ENCODE assay signal across 12 cellular contexts in genomic region chr4:141347738-141348524, GRCh38.
DNase-seq lines count a peak whose midpoint lies in the region; ATAC-seq and TF ChIP-seq lines count a peak whose summit lies in the region.
"Had no signal": no experiment of that assay in that cellular context is flagged by ENCODE, and none has a peak within 500 bp of the region (broad histone marks: within the 10 kb centered on the region; RNA-seq: fewer than 3 reads in every experiment).

No MANE protein-coding gene starts in this region.

- 81% methylated on average over 5 of the region's 5 CpGs for WGBS in mammary epithelial cell (ENCODE audit: low coverage, missing lambda C conversion rate)

- no peaks in the 10 kb centered on the region for H3K36me3 ChIP-seq in mammary epithelial cell (ENCODE audit: insufficient read depth, low read length)
- H3K36me3 ChIP-seq in thoracic aorta: no peaks in the 10 kb centered on the region
- H3K36me3 ChIP-seq in vagina: no peaks in the 10 kb centered on the region
- H3K36me3 ChIP-seq: suprapubic skin had no signal

- DNase-seq in NCI-H345 (lab: John Stamatoyannopoulos, UW) (peak; percentile 9), NCI-H345 treated with DMSO at 0.1 percent for 48 hours (lab: John Stamatoyannopoulos, UW; ENCODE audit: unreplicated experiment) (no peak), mammary epithelial cell (peak; percentile 16), thoracic aorta (ENCODE audit: low spot score) (no peak), NCI-H1436 treated with DMSO at 0.1 percent for 48 hours (lab: John Stamatoyannopoulos, UW) (no peak), vagina (ENCODE audit: extremely low spot score in 2 of 2) (no peak), NCI-H2107 (lab: John Stamatoyannopoulos, UW) (no peak)
- DNase-seq: ACHN, dorsolateral prefrontal cortex, Kasumi-1 had no signal

- TF ChIP-seq CTCF in mammary epithelial cell (conservative IDR thresholded peaks at IDR 0.05 in 1 of 2, IDR thresholded peaks at IDR 0.05 in 1 of 2; ENCODE audit: extremely low read depth in 1 of 2, insufficient read depth in 1 of 2, low read depth in 1 of 2, low read length in 2 of 2): no peak
- no peak for TF ChIP-seq CTCF in thoracic aorta (IDR thresholded peaks at IDR 0.05)
- no peak for TF ChIP-seq CTCF in vagina (IDR thresholded peaks at IDR 0.05)

- CTCF ChIA-PET in mammary epithelial cell (lab: Charles Lee; ENCODE audit: low non-redundant PET): no interaction called here

- dilution Hi-C loops in mammary epithelial cell (cut with HindIII; ENCODE audit: low sequenced_read_pairs): no loop called here

- peaks cover 20% of the 10 kb centered on the region for H3K4me1 ChIP-seq in mammary epithelial cell (ENCODE audit: insufficient read depth, low read length)
- H3K4me1 ChIP-seq in thoracic aorta (ENCODE audit: control insufficient read depth in 1 of 2, low read depth in 2 of 2): peaks cover 12 to 42% of the 10 kb centered on the region in 2 donors
- no peaks in the 10 kb centered on the region for H3K4me1 ChIP-seq in vagina
- H3K4me1 ChIP-seq: suprapubic skin had no signal

- no peak overlapping the region for H3K9ac ChIP-seq in mammary epithelial cell (ENCODE audit: insufficient read depth, low read length)

- H3K27ac ChIP-seq in mammary epithelial cell (ENCODE audit: insufficient read depth, low read depth, low read length) (no peak overlapping the region), thoracic aorta (peak overlapping the region; percentile 4 to 12), vagina (no peak overlapping the region)
- H3K27ac ChIP-seq: dorsolateral prefrontal cortex, suprapubic skin had no signal

- no peak for TF ChIP-seq POLR2A in vagina (IDR thresholded peaks at IDR 0.05)

- no peak overlapping the region for H2AFZ ChIP-seq in mammary epithelial cell (ENCODE audit: low read depth, low read length)

- intact Hi-C loops in mammary epithelial cell (cut with micrococcal nuclease) (loop anchor here (10.0 kb wide), 1 partner anchor 1497 kb away; the partner anchor contains the start of gene INPP4B), vagina (cut with DNase I) (no loop called here)

- H3K4me2 ChIP-seq in mammary epithelial cell (ENCODE audit: insufficient read depth, low read depth, low read length): no peak overlapping the region

- H3K27me3 ChIP-seq in mammary epithelial cell (ENCODE audit: insufficient read depth, low read length) (no peaks in the 10 kb centered on the region), thoracic aorta (replicated peaks; ENCODE audit: insufficient read depth) (no peaks in the 10 kb centered on the region), vagina (no peaks in the 10 kb centered on the region)
- H3K27me3 ChIP-seq: dorsolateral prefrontal cortex, suprapubic skin had no signal

- no peaks in the 10 kb centered on the region for H3K79me2 ChIP-seq in mammary epithelial cell (ENCODE audit: insufficient read depth, low read length)

- in situ Hi-C loops in mammary epithelial cell (cut with MboI; ENCODE audit: low sequenced_read_pairs in 2 of 2): no loop called here

- BruUV-seq in mammary epithelial cell (replicated peaks; lab: Mats Ljungman, UMichigan): no TSS peak

- ATAC-seq in HG03039 (IDR thresholded peaks at IDR 0.05; ENCODE audit: unreplicated experiment) (peak; percentile 44), thoracic aorta (ENCODE audit: insufficient number of reproducible peaks, low FRiP score, low read depth) (no peak)

- H4K20me1 ChIP-seq in mammary epithelial cell (ENCODE audit: insufficient read depth, low read length): no peaks in the 10 kb centered on the region

- H3K9me3 ChIP-seq in mammary epithelial cell (replicated peaks; ENCODE audit: insufficient read depth, low read length) (no peaks in the 10 kb centered on the region), thoracic aorta (no peaks in the 10 kb centered on the region), vagina (no peaks in the 10 kb centered on the region)
- H3K9me3 ChIP-seq: suprapubic skin had no signal

- H3K4me3 ChIP-seq in mammary epithelial cell (replicated peaks in 1 of 3; ENCODE audit: insufficient read depth in 1 of 3, low read depth in 2 of 3, low read length in 3 of 3) (no peak overlapping the region), thoracic aorta (no peak overlapping the region), vagina (no peak overlapping the region)
- H3K4me3 ChIP-seq: dorsolateral prefrontal cortex, suprapubic skin had no signal

Comparison
In these comparisons a context has a peak if more than half of its experiments do, and no peak if none do; other contexts are left out.
1. DNase-seq: peak in NCI-H345 (single experiment) and mammary epithelial cell (single experiment); none in NCI-H345 treated with DMSO at 0.1 percent for 48 hours (single experiment), thoracic aorta (single experiment), NCI-H1436 treated with DMSO at 0.1 percent for 48 hours (single experiment), vagina (0 of 2) and NCI-H2107 (single experiment).
2. H3K27ac ChIP-seq: peak in thoracic aorta (2 of 2); none in mammary epithelial cell (single experiment) and vagina (single experiment).